Comparison of ENCODE assay signal across 8 cellular contexts in the genomic region with DNA sequence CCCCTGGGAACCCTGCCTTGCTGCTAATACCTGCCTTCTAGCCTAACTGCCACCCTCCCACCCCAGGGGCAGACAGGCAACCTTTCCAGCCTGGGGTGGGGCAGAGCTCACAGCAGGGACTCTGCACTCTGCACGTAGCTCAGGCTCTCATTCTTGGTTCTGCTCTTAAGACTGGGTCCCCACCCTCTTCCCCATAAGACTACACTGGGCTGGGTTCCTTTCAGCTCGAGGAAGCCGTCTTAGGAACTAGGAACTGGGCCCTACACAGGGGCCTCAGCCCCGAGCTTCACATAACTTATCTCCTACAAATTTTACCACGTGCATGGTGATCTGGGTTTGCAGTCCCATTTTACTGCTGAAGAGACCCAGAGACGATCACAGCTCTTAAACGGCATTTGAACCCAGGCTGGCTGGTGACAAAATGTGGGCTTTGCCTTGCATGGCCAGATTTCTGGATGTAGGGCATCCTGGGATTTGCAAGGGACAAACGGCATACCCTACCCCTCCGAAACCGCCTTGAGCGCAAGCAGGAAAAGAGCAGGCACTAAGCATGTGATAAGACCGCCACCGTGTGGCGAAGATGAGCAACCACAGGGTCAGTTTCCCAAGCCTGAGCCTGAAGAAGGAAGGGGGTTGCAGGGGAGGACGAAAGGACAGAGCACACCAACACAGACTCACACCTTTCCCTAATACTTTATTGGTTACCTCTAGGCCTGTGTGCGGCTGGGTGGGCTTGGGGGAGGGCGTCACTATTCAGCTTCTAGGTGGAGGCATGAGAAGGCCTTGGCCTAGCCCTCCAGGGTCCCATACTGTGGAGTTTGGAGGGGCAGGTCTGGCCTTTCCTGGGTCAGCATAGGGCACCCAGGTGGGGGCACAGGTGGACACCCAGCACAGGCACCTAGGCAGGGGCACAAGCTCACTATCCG. TPM values are rescaled to one million over a fixed set of nuclear protein-coding genes. Genes with fewer than 3 reads are reported as not detected.
DNase-seq lines count a peak whose midpoint lies in the region; ATAC-seq and TF ChIP-seq lines count a peak whose summit lies in the region.

No MANE protein-coding gene starts in this region.

- no peaks in the 10 kb centered on the region for H3K9me3 ChIP-seq in sigmoid colon

- peak overlapping the region; percentile 35 to 100 (median 78) for H3K27ac ChIP-seq in sigmoid colon

- no peaks in the 10 kb centered on the region for H3K27me3 ChIP-seq in sigmoid colon

- H3K36me3 ChIP-seq in sigmoid colon: peaks cover 0 to 19% (median 15%) of the 10 kb centered on the region in 4 donors

- peaks cover 0 to 38% (median 34%) of the 10 kb centered on the region in 4 donors for H3K4me1 ChIP-seq in sigmoid colon

- no peak for TF ChIP-seq EP300 in sigmoid colon (IDR thresholded peaks at IDR 0.05)

- no peak for TF ChIP-seq POLR2A in sigmoid colon (IDR thresholded peaks at IDR 0.05)

- DNase-seq in GM12865 (ENCODE audit: low read depth) (peak; percentile 83), NCI-H2029 (lab: John Stamatoyannopoulos, UW) (peak; percentile 70), T-helper 22 cell (ENCODE audit: low read depth) (peak; percentile 52), astrocyte of the spinal cord (ENCODE audit: low read depth, low spot score) (peak; percentile 83), hypothalamus (lab: John Stamatoyannopoulos, UW) (peak in 45 of 51 donors; percentile 15 to 80 (median 52)), sigmoid colon (peak; percentile 91), OCI-M2 (lab: John Stamatoyannopoulos, UW; ENCODE audit: unreplicated experiment) (no peak)

- no peak for ATAC-seq in HG03097 (IDR thresholded peaks at IDR 0.05; ENCODE audit: low FRiP score, unreplicated experiment)

- TF ChIP-seq CTCF in GM12865 (IDR thresholded peaks at IDR 0.05; ENCODE audit: insufficient read depth, low read depth, low read length, missing control alignments) (peak; percentile 96), astrocyte of the spinal cord (IDR thresholded peaks at IDR 0.05; ENCODE audit: low read depth, low read length) (peak; percentile 85), sigmoid colon (IDR thresholded peaks at IDR 0.05) (peak; percentile 95 to 99 (median 98))

- WGBS in sigmoid colon, 2 donors: 4 to 7% methylated on average over 18 of the region's 18 CpGs

- intact Hi-C loops in sigmoid colon (cut with DNase I): loop anchor here (1.0 kb wide), 1 partner anchor 19 kb away; no protein-coding TSS in a partner anchor

- in situ Hi-C loops in astrocyte of the spinal cord (cut with HindIII; ENCODE audit: low sequenced_read_pairs): no loop called here

- peak overlapping the region; percentile 8; the same call in 1 of the 2 replicates for H3K4me3 ChIP-seq in GM12865 (ENCODE audit: low read depth, low read length)
- no peak overlapping the region for H3K4me3 ChIP-seq in astrocyte of the spinal cord (ENCODE audit: low read depth, low read length)
- H3K4me3 ChIP-seq in sigmoid colon: no peak overlapping the region

RNA-seq across cellular contexts. Expression of gene JUNB, which starts 5.1 kb away (rescaled TPM):
- total RNA-seq in sigmoid colon: 1,000 to 10,000 TPM in 1 of 4 donors, 100 to 1,000 TPM in 3; 125 to 1,252 (median 504) TPM
- 100 to 1,000 TPM in 2 of 3 donors, 10 to 100 TPM in 1; 91.6 to 289 (median 249) TPM for polyA plus RNA-seq in sigmoid colon

RNA-seq across cellular contexts. Expression of gene PRDX2, which starts 5.2 kb away (rescaled TPM):
- 100 to 1,000 TPM; 248 to 312 (median 264) TPM for total RNA-seq in sigmoid colon
- 100 to 1,000 TPM; 277 to 379 (median 284) TPM for polyA plus RNA-seq in sigmoid colon

RNA-seq across cellular contexts. Expression of gene THSD8, which starts 5.5 kb away (rescaled TPM):
- total RNA-seq in sigmoid colon: not detected
- 1 to 10 TPM in 2 of 3 donors, not detected in 1; 2.5 to 2.8 TPM for polyA plus RNA-seq in sigmoid colon

RNA-seq across cellular contexts. Expression of gene RNASEH2A, which starts 10.0 kb away (rescaled TPM):
- 1 to 10 TPM; 1.9 to 3.7 (median 3.0) TPM for total RNA-seq in sigmoid colon
- polyA plus RNA-seq in sigmoid colon: 10 to 100 TPM in 1 of 3 donors, 1 to 10 TPM in 2; 6.2 to 22.1 (median 7.2) TPM

RNA-seq across cellular contexts. Expression of gene HOOK2, which starts 21.1 kb away (rescaled TPM):
- total RNA-seq in sigmoid colon: 10 to 100 TPM; 10.2 to 37.9 (median 12.7) TPM
- polyA plus RNA-seq in sigmoid colon: 10 to 100 TPM; 36.0 to 80.4 (median 42.1) TPM
